In the genomic region with DNA sequence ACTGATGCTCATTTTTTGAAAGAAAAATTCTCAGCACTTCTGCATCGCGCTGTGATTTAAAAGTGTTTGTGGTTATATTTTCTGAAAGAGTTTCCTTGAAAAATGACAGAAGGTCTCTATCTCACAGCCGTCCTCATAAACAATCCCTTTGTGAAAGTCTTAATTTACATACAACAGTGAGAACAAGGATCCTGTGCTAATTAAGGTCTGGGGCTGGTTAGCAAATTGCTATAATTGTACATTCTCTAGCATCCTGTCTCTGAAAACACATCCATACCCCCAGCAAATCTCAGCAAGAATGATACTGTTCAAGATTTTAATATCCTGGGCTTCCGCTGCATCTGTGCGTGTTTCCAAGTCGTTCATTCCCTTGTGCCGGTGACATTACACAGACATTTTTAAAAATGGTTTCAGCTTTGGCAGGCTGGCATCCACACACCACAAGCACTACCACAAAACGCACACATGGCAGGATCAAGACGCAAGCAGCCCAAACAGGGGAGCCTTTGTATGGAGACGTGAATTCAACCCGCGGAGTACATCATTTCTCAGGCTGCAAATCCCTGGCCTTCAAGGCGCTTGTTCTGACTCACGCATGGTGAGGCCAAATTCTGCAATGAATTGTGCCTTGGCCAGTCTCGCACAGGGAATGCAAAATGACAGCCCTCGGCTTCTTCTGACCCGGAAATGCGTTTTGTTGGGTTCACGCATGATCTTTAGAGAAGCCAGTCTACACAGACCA, we compare ENCODE assay signal across 10 cellular contexts. TPM values are rescaled to one million over a fixed set of nuclear protein-coding genes. Genes with fewer than 3 reads are reported as not detected.
DNase-seq lines count a peak whose midpoint lies in the region; ATAC-seq and TF ChIP-seq lines count a peak whose summit lies in the region.
"Had no signal": no experiment of that assay in that cellular context is flagged by ENCODE, and none has a peak within 500 bp of the region (broad histone marks: within the 10 kb centered on the region; RNA-seq: fewer than 3 reads in every experiment).

No MANE protein-coding gene starts in this region.

- peaks cover 0 to 65% (median 18%) of the 10 kb centered on the region in 4 donors for H3K4me1 ChIP-seq in right lobe of liver

- TF ChIP-seq CTCF in HFF-Myc (IDR thresholded peaks at IDR 0.05; ENCODE audit: low read depth, low read length, missing control alignments) (no peak), cardiac fibroblast (IDR thresholded peaks at IDR 0.05; ENCODE audit: low read depth, low read length) (no peak), right lobe of liver (IDR thresholded peaks at IDR 0.05) (no peak), GM20000 (IDR thresholded peaks at IDR 0.05; ENCODE audit: extremely low read depth, missing control alignments) (no peak)

- H3K27ac ChIP-seq in right lobe of liver = peak overlapping the region; percentile 32 to 70 (median 53)

- H3K9me3 Mint-ChIP-seq in stimulated activated memory B cell treated with anti-CD40 and anti-IgM and Interleukin-4, amounts not matched to agents 10 μg/mL and 1 μg/mL and 100 μg/mL, for 72 hours = no peaks in the 10 kb centered on the region
- H3K9me3 Mint-ChIP-seq: activated CD4-positive, alpha-beta T cell treated with anti-CD3 and anti-CD28 coated beads, Interleukin-2, amount 10 ng/mL, durations not matched to agents 24 days and 14 days had no signal

- 91% methylated on average over 14 of the region's 19 CpGs for WGBS in right lobe of liver (ENCODE audit: insufficient coverage, low coverage, low lambda C conversion rate, missing lambda C conversion rate)

- intact Hi-C loops in right lobe of liver (cut with DNase I) = no loop called here

- peak overlapping the region; percentile 21 for H3K4me3 Mint-ChIP-seq in stimulated activated memory B cell treated with anti-CD40 and anti-IgM and Interleukin-4, amounts not matched to agents 10 μg/mL and 1 μg/mL and 100 μg/mL, for 72 hours
- H3K4me3 Mint-ChIP-seq: activated CD4-positive, alpha-beta T cell treated with anti-CD3 and anti-CD28 coated beads, Interleukin-2, amount 10 ng/mL, durations not matched to agents 24 days and 14 days had no signal

- peak; percentile 55 for DNase-seq in HFF-Myc (ENCODE audit: extremely low read depth, low read depth)
- DNase-seq in cardiac fibroblast (ENCODE audit: low read depth in 2 of 2) = peak; percentile 83 to 90
- DNase-seq in right lobe of liver = peak in 2 of 3 donors; percentile 8 to 9
- DNase-seq in NK-92 (lab: John Stamatoyannopoulos, UW; ENCODE audit: unreplicated experiment) = no peak
- no peak for DNase-seq in GM20000 (ENCODE audit: low spot score)
- DNase-seq in stimulated activated CD4-positive, alpha-beta T cell treated with anti-CD3 and anti-CD28 coated beads, Interleukin-2, amount 100 ng/mL, for 24 hours = no peak
- DNase-seq: activated CD4-positive, alpha-beta T cell treated with anti-CD3 and anti-CD28 coated beads, Interleukin-2, amount 10 ng/mL, durations not matched to agents 24 days and 14 days; KG1 had no signal

- H3K36me3 ChIP-seq in right lobe of liver = no peaks in the 10 kb centered on the region

- H3K4me1 Mint-ChIP-seq in stimulated activated memory B cell treated with anti-CD40 and anti-IgM and Interleukin-4, amounts not matched to agents 10 μg/mL and 1 μg/mL and 100 μg/mL, for 72 hours = peaks cover 61% of the 10 kb centered on the region

- H3K27me3 ChIP-seq in right lobe of liver = no peaks in the 10 kb centered on the region

- H3K9me3 ChIP-seq in right lobe of liver = no peaks in the 10 kb centered on the region

- peaks cover 49% of the 10 kb centered on the region for H3K36me3 Mint-ChIP-seq in stimulated activated memory B cell treated with anti-CD40 and anti-IgM and Interleukin-4, amounts not matched to agents 10 μg/mL and 1 μg/mL and 100 μg/mL, for 72 hours

- TF ChIP-seq POLR2A in right lobe of liver (IDR thresholded peaks at IDR 0.05) = no peak

- ATAC-seq in right lobe of liver = no peak
- ATAC-seq in stimulated activated memory B cell treated with anti-CD40 and anti-IgM and Interleukin-4, amounts not matched to agents 10 μg/mL and 1 μg/mL and 100 μg/mL, for 72 hours = no peak
- no peak for ATAC-seq in GM18502 (IDR thresholded peaks at IDR 0.05; ENCODE audit: poor library complexity, unreplicated experiment)

- H3K27me3 Mint-ChIP-seq in stimulated activated memory B cell treated with anti-CD40 and anti-IgM and Interleukin-4, amounts not matched to agents 10 μg/mL and 1 μg/mL and 100 μg/mL, for 72 hours = no peaks in the 10 kb centered on the region
- H3K27me3 Mint-ChIP-seq: activated CD4-positive, alpha-beta T cell treated with anti-CD3 and anti-CD28 coated beads, Interleukin-2, amount 10 ng/mL, durations not matched to agents 24 days and 14 days had no signal

- H3K4me3 ChIP-seq in HFF-Myc (replicated peaks; ENCODE audit: low read depth, low read length) (no peak overlapping the region), cardiac fibroblast (replicated peaks in 1 of 2; ENCODE audit: low read depth in 2 of 2, low read length in 2 of 2) (no peak overlapping the region), right lobe of liver (no peak overlapping the region)

- H3K27ac Mint-ChIP-seq in stimulated activated memory B cell treated with anti-CD40 and anti-IgM and Interleukin-4, amounts not matched to agents 10 μg/mL and 1 μg/mL and 100 μg/mL, for 72 hours = peak overlapping the region; percentile 53
- H3K27ac Mint-ChIP-seq: activated CD4-positive, alpha-beta T cell treated with anti-CD3 and anti-CD28 coated beads, Interleukin-2, amount 10 ng/mL, durations not matched to agents 24 days and 14 days had no signal

RNA-seq across cellular contexts. Expression of gene ZMYND8, which starts 20.3 kb away (rescaled TPM):
- 10 to 100 TPM in 5 of 6 experiments, 1 to 10 TPM in 1; 7.8 to 25.7 (median 13.8) TPM for total RNA-seq in right lobe of liver

Comparison
In these comparisons a context has a peak if more than half of its experiments do, and no peak if none do; other contexts are left out.
1. DNase-seq: peak in HFF-Myc (single experiment), cardiac fibroblast (2 of 2) and right lobe of liver (2 of 3); none in NK-92 (single experiment), GM20000 (single experiment) and stimulated activated CD4-positive, alpha-beta T cell treated with anti-CD3 and anti-CD28 coated beads, Interleukin-2, amount 100 ng/mL, for 24 hours (0 of 2).